In genomic region chr6:147507162-147508072, GRCh38 we compare ENCODE assay signal across 8 cellular contexts. TPM values are rescaled to one million over a fixed set of nuclear protein-coding genes. Genes with fewer than 3 reads are reported as not detected.
A peak's percentile ranks its signal among the peaks of the same experiment; 100 is the strongest.
DNase-seq lines count a peak whose midpoint lies in the region; ATAC-seq and TF ChIP-seq lines count a peak whose summit lies in the region.

No MANE protein-coding gene starts in this region.

- no peak for ATAC-seq in activated CD8-positive, alpha-beta T cell treated with anti-CD3 and anti-CD28 coated beads for 36 hours
- ATAC-seq in gastroesophageal sphincter (no peak), HG03520 (IDR thresholded peaks at IDR 0.05; ENCODE audit: unreplicated experiment) (no peak)

- no peak overlapping the region for H2BK5ac ChIP-seq in trophoblast cell (ENCODE audit: low read depth, low read length, poor library complexity)

- H3K36me3 Mint-ChIP-seq in activated CD8-positive, alpha-beta T cell treated with anti-CD3 and anti-CD28 coated beads for 36 hours (ENCODE audit: low read depth) = no peaks in the 10 kb centered on the region

- H3K4me1 ChIP-seq in gastroesophageal sphincter (peaks cover 0 to 33% (median 12%) of the 10 kb centered on the region in 3 donors), trophoblast cell (ENCODE audit: control insufficient read depth in 1 of 2, insufficient read depth in 2 of 2, low read length in 2 of 2) (peaks cover 4 to 10% of the 10 kb centered on the region in 2 experiments)

- peak overlapping the region; percentile 15 for H4K8ac ChIP-seq in trophoblast cell (ENCODE audit: low read depth, low read length)

- peaks cover 4% of the 10 kb centered on the region for H3K79me2 ChIP-seq in trophoblast cell (ENCODE audit: control insufficient read depth, insufficient read depth, low read length, poor library complexity)

- WGBS in gastroesophageal sphincter (ENCODE audit: low coverage in 1 of 2), 2 donors = 0 to 2% methylated on average over 1 to 19 of the region's 57 CpGs
- WGBS in trophoblast cell (ENCODE audit: extremely low coverage, insufficient coverage, insufficient read length) = no CpG with 5 or more reads among the region's 57 CpGs

- H3K27ac ChIP-seq in gastroesophageal sphincter (peak overlapping the region in 2 of 4 donors; percentile 53 to 70), trophoblast cell (ENCODE audit: low read depth, low read length) (no peak overlapping the region)

- H3K36me3 ChIP-seq in gastroesophageal sphincter (no peaks in the 10 kb centered on the region), trophoblast cell (ENCODE audit: control insufficient read depth in 1 of 2, insufficient read depth in 2 of 2, low read length in 2 of 2) (no peaks in the 10 kb centered on the region)

- peak overlapping the region; percentile 91 for H3K4me2 ChIP-seq in trophoblast cell (ENCODE audit: low read length)

- no peaks in the 10 kb centered on the region for H3K9me3 ChIP-seq in gastroesophageal sphincter
- H3K9me3 ChIP-seq in trophoblast cell (ENCODE audit: insufficient read depth, low read depth, low read length) = no peaks in the 10 kb centered on the region

- H3K27me3 ChIP-seq in gastroesophageal sphincter = peaks cover 88% of the 10 kb centered on the region
- H3K27me3 ChIP-seq in trophoblast cell (ENCODE audit: insufficient read depth, low read length) = peaks cover 22% of the 10 kb centered on the region

- POLR2A ChIA-PET in activated CD8-positive, alpha-beta T cell treated with anti-CD3 and anti-CD28 coated beads for 36 hours (lab: Charles Lee) = no interaction called here

- peaks cover 8% of the 10 kb centered on the region for H3K4me1 Mint-ChIP-seq in activated CD8-positive, alpha-beta T cell treated with anti-CD3 and anti-CD28 coated beads for 36 hours (ENCODE audit: low read depth)

- H3K27ac Mint-ChIP-seq in activated CD8-positive, alpha-beta T cell treated with anti-CD3 and anti-CD28 coated beads for 36 hours = no peak overlapping the region

- peak overlapping the region; percentile 32 to 63 for H3K4me3 ChIP-seq in gastroesophageal sphincter
- peak overlapping the region; percentile 78 for H3K4me3 ChIP-seq in trophoblast cell (ENCODE audit: low read depth, low read length)

- peak overlapping the region; percentile 17 for H3K14ac ChIP-seq in trophoblast cell (ENCODE audit: low read length)

- H3K9ac ChIP-seq in trophoblast cell (ENCODE audit: low read length) = peak overlapping the region; percentile 76

- no peak overlapping the region for H3K23ac ChIP-seq in trophoblast cell (ENCODE audit: low read length)

- H4K12ac ChIP-seq in trophoblast cell (ENCODE audit: low read depth, low read length) = no peak overlapping the region

- DNase-seq in DMS53 (lab: John Stamatoyannopoulos, UW) (peak; percentile 73), HK-2 (ENCODE audit: unreplicated experiment) (peak; percentile 23), trophoblast cell (peak in 1 of 2 donors; percentile 1)
- no peak for DNase-seq in activated CD8-positive, alpha-beta T cell treated with anti-CD3 and anti-CD28 coated beads for 36 hours
- no peak for DNase-seq in NK-92 treated with Interleukin-12 subunit alpha and Interleukin-12 subunit beta, amount 100 ng/mL, for 24 hours (lab: John Stamatoyannopoulos, UW)
- no peak for DNase-seq in effector CD4-positive, alpha-beta T cell

- no peak overlapping the region for H3K4ac ChIP-seq in trophoblast cell (ENCODE audit: low read depth, low read length)

- H3K4me3 Mint-ChIP-seq in activated CD8-positive, alpha-beta T cell treated with anti-CD3 and anti-CD28 coated beads for 36 hours = peak overlapping the region; percentile 30

- TF ChIP-seq CTCF in activated CD8-positive, alpha-beta T cell treated with anti-CD3 and anti-CD28 coated beads for 36 hours (IDR thresholded peaks at IDR 0.05) = no peak
- no peak for TF ChIP-seq CTCF in gastroesophageal sphincter (IDR thresholded peaks at IDR 0.05)

- H3K18ac ChIP-seq in trophoblast cell (ENCODE audit: low read length) = peak overlapping the region; percentile 39

- no peak overlapping the region for H2AK5ac ChIP-seq in trophoblast cell (ENCODE audit: low read length)

- peak overlapping the region; percentile 24 for H2AFZ ChIP-seq in trophoblast cell (ENCODE audit: insufficient read depth, low read length, poor library complexity)

- intact Hi-C loops in activated CD8-positive, alpha-beta T cell treated with anti-CD3 and anti-CD28 coated beads for 36 hours (cut with micrococcal nuclease) = loop anchor here (2.0 kb wide), 1 partner anchor 659 kb away; no protein-coding TSS in a partner anchor

- no peaks in the 10 kb centered on the region for H3K9me3 Mint-ChIP-seq in activated CD8-positive, alpha-beta T cell treated with anti-CD3 and anti-CD28 coated beads for 36 hours

- H4K91ac ChIP-seq in trophoblast cell (ENCODE audit: low read depth, low read length) = peak overlapping the region; percentile 51

- H3K27me3 Mint-ChIP-seq in activated CD8-positive, alpha-beta T cell treated with anti-CD3 and anti-CD28 coated beads for 36 hours = peaks cover 49% of the 10 kb centered on the region

- H3K79me1 ChIP-seq in trophoblast cell (ENCODE audit: low read length) = no peaks in the 10 kb centered on the region

- no peak for TF ChIP-seq POLR2A in gastroesophageal sphincter (IDR thresholded peaks at IDR 0.05)

- TF ChIP-seq EP300 in gastroesophageal sphincter (IDR thresholded peaks at IDR 0.05) = no peak

- H2BK120ac ChIP-seq in trophoblast cell (ENCODE audit: insufficient read depth, low read length, poor library complexity) = peak overlapping the region; percentile 2

- H2BK12ac ChIP-seq in trophoblast cell (ENCODE audit: low read length) = peak overlapping the region; percentile 6

- CTCF ChIA-PET in activated CD8-positive, alpha-beta T cell treated with anti-CD3 and anti-CD28 coated beads for 36 hours (lab: Charles Lee) = interaction anchor here (0.7 to 2.2 kb wide), 17 partner anchors 9 to 745 kb away, joined by 3 to 21 read pairs (median 3); no protein-coding TSS in a partner anchor

RNA-seq across cellular contexts. Expression of gene SAMD5, which starts 1.1 kb away (rescaled TPM):
- not detected for total RNA-seq in activated CD8-positive, alpha-beta T cell treated with anti-CD3 and anti-CD28 coated beads for 36 hours
- total RNA-seq in gastroesophageal sphincter = 1 to 10 TPM in 1 of 4 donors, under 1 TPM in 3; 0.93 to 1.3 (median 0.96) TPM
- 6.4 and 7.1 TPM in 2 replicates for polyA plus RNA-seq in trophoblast cell (2013)

Comparison
In these comparisons a context has a peak if more than half of its experiments do, and no peak if none do; other contexts are left out.
1. DNase-seq: peak in DMS53 (single experiment) and HK-2 (single experiment); none in activated CD8-positive, alpha-beta T cell treated with anti-CD3 and anti-CD28 coated beads for 36 hours (single experiment), NK-92 treated with Interleukin-12 subunit alpha and Interleukin-12 subunit beta, amount 100 ng/mL, for 24 hours (single experiment) and effector CD4-positive, alpha-beta T cell (single experiment).